Comparison of ENCODE assay signal across 8 cellular contexts in genomic region chr3:196740476-196741400, GRCh38. TPM values are rescaled to one million over a fixed set of nuclear protein-coding genes. Genes with fewer than 3 reads are reported as not detected.
DNase-seq lines count a peak whose midpoint lies in the region; ATAC-seq and TF ChIP-seq lines count a peak whose summit lies in the region.

No MANE protein-coding gene starts in this region.

- peaks cover 0 to 5% of the 10 kb centered on the region in 2 donors for H3K9me3 Mint-ChIP-seq in activated naive CD4-positive, alpha-beta T cell treated with anti-CD3 and anti-CD28 coated beads, Interleukin-2, amount 50 U/mL, for 72 hours
- H3K9me3 Mint-ChIP-seq in glutamatergic neuron (ENCODE audit: unreplicated experiment) = peaks cover 9% of the 10 kb centered on the region

- H3K4me3 ChIP-seq in HFF-Myc (replicated peaks; ENCODE audit: low read depth, low read length) = peak overlapping the region; percentile 92
- peak overlapping the region; percentile 47 to 87 for H3K4me3 ChIP-seq in uterus

- peak overlapping the region; percentile 99 to 100 for H3K27ac Mint-ChIP-seq in activated naive CD4-positive, alpha-beta T cell treated with anti-CD3 and anti-CD28 coated beads, Interleukin-2, amount 50 U/mL, for 72 hours
- H3K27ac Mint-ChIP-seq in glutamatergic neuron (ENCODE audit: unreplicated experiment) = peak overlapping the region; percentile 96

- H3K36me3 ChIP-seq in uterus = no peaks in the 10 kb centered on the region

- H3K4me1 Mint-ChIP-seq in glutamatergic neuron (ENCODE audit: low read depth, unreplicated experiment) = peaks cover 7% of the 10 kb centered on the region

- H3K27ac ChIP-seq in uterus = peak overlapping the region; percentile 95 to 97

- H3K36me3 Mint-ChIP-seq in activated naive CD4-positive, alpha-beta T cell treated with anti-CD3 and anti-CD28 coated beads, Interleukin-2, amount 50 U/mL, for 72 hours = peaks cover 17 to 35% of the 10 kb centered on the region in 2 donors
- peaks cover 6% of the 10 kb centered on the region for H3K36me3 Mint-ChIP-seq in glutamatergic neuron (ENCODE audit: unreplicated experiment)

- intact Hi-C loops in uterus (cut with DNase I; ENCODE audit: low total_unique reads) = no loop called here

- DNase-seq in DMS79 treated with DMSO at 0.1 percent for 48 hours (lab: John Stamatoyannopoulos, UW) (peak; percentile 67), HFF-Myc (ENCODE audit: extremely low read depth, low read depth) (no peak), NOMO-1 treated with dmso at 0.1 percent for 144 hours (lab: John Stamatoyannopoulos, UW; ENCODE audit: unreplicated experiment) (peak; percentile 68), glutamatergic neuron (peak; percentile 26), omental fat pad (ENCODE audit: low spot score) (no peak), uterus (peak; percentile 19 to 24), NCI-H128 (lab: John Stamatoyannopoulos, UW; ENCODE audit: unreplicated experiment) (no peak)
- peak in 1 of 2 donors; percentile 18 for DNase-seq in activated naive CD4-positive, alpha-beta T cell treated with anti-CD3 and anti-CD28 coated beads, Interleukin-2, amount 50 U/mL, for 72 hours (ENCODE audit: low spot score in 2 of 2)

- H3K9me3 ChIP-seq in uterus = no peaks in the 10 kb centered on the region

- H3K4me3 Mint-ChIP-seq in glutamatergic neuron (ENCODE audit: unreplicated experiment) = peak overlapping the region; percentile 96

- no peaks in the 10 kb centered on the region for H3K4me1 ChIP-seq in uterus

- no peak for TF ChIP-seq CTCF in HFF-Myc (IDR thresholded peaks at IDR 0.05; ENCODE audit: low read depth, low read length, missing control alignments)
- peak; percentile 9 for TF ChIP-seq CTCF in glutamatergic neuron (IDR thresholded peaks at IDR 0.05; ENCODE audit: partially characterized antibody, unreplicated experiment)
- TF ChIP-seq CTCF in omental fat pad (IDR thresholded peaks at IDR 0.05) = no peak
- TF ChIP-seq CTCF in uterus (IDR thresholded peaks at IDR 0.05) = no peak

- peak; percentile 39 to 57 for ATAC-seq in activated naive CD4-positive, alpha-beta T cell treated with anti-CD3 and anti-CD28 coated beads, Interleukin-2, amount 50 U/mL, for 72 hours
- peak; percentile 48 for ATAC-seq in omental fat pad (ENCODE audit: low FRiP score)

- TF ChIP-seq POLR2A in uterus (IDR thresholded peaks at IDR 0.05) = no peak

- peaks cover 7% of the 10 kb centered on the region for H3K27me3 Mint-ChIP-seq in glutamatergic neuron (ENCODE audit: unreplicated experiment)

- H3K27me3 ChIP-seq in uterus = no peaks in the 10 kb centered on the region

RNA-seq across cellular contexts. Expression of gene PAK2, which starts 1.1 kb away (rescaled TPM):
- 100 to 1,000 TPM in 1 of 2 donors, 10 to 100 TPM in 1; 73.5 to 102 TPM for total RNA-seq in activated naive CD4-positive, alpha-beta T cell treated with anti-CD3 and anti-CD28 coated beads, Interleukin-2, amount 50 U/mL, for 72 hours
- 128 TPM for total RNA-seq in glutamatergic neuron (ENCODE audit: unreplicated experiment)
- total RNA-seq in omental fat pad = 100 to 1,000 TPM in 1 of 4 donors, 10 to 100 TPM in 3; 50.3 to 108 (median 81.0) TPM
- 10 to 100 TPM; 22.1 to 65.8 (median 49.5) TPM for total RNA-seq in uterus

RNA-seq across cellular contexts. Expression of gene PIGX, which starts 28.6 kb away (rescaled TPM):
- 10 to 100 TPM; 38.0 to 46.1 TPM for total RNA-seq in activated naive CD4-positive, alpha-beta T cell treated with anti-CD3 and anti-CD28 coated beads, Interleukin-2, amount 50 U/mL, for 72 hours
- total RNA-seq in glutamatergic neuron (ENCODE audit: unreplicated experiment) = 20.1 TPM
- total RNA-seq in omental fat pad = 10 to 100 TPM; 13.0 to 19.4 (median 15.6) TPM
- total RNA-seq in uterus = 10 to 100 TPM; 10.2 to 61.5 (median 34.1) TPM

RNA-seq across cellular contexts. Expression of gene CEP19, which starts 28.7 kb away (rescaled TPM):
- total RNA-seq in activated naive CD4-positive, alpha-beta T cell treated with anti-CD3 and anti-CD28 coated beads, Interleukin-2, amount 50 U/mL, for 72 hours = 1 to 10 TPM; 2.0 to 5.5 TPM
- total RNA-seq in glutamatergic neuron (ENCODE audit: unreplicated experiment) = 3.3 TPM
- 1 to 10 TPM in 2 of 4 donors, under 1 TPM in 2; 0.94 to 2.5 (median 1.2) TPM for total RNA-seq in omental fat pad
- 1 to 10 TPM in 2 of 4 donors, not detected in 2; 1.7 to 5.9 TPM for total RNA-seq in uterus

Comparison
In these comparisons a context has a peak if more than half of its experiments do, and no peak if none do; other contexts are left out.
1. DNase-seq: peak in DMS79 treated with DMSO at 0.1 percent for 48 hours (single experiment), NOMO-1 treated with dmso at 0.1 percent for 144 hours (single experiment), glutamatergic neuron (single experiment) and uterus (2 of 2); none in HFF-Myc (single experiment), omental fat pad (single experiment) and NCI-H128 (single experiment).